Comparison of ENCODE assay signal across 17 cellular contexts in the genomic region with DNA sequence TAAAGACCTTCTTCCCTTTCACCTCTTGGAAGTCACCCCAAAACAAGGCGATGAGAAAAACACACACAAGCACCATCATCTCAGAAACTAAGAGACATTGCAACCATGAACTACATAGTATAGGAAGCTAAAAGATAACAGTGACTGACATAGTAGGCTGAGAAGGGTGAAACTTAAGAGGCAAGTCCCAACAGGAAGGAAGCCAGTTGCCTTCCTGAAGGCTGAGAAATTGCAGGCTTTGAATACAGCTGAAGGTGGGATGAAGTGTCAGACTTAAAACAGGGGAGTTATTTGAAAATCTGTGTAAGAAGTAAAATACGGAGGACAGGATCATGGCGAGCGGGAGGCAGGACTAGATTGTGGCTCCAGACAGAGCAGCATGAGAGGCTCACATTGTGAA. TPM values are rescaled to one million over a fixed set of nuclear protein-coding genes. Genes with fewer than 3 reads are reported as not detected.
DNase-seq lines count a peak whose midpoint lies in the region; ATAC-seq and TF ChIP-seq lines count a peak whose summit lies in the region.
"Had no signal": no experiment of that assay in that cellular context is flagged by ENCODE, and none has a peak within 500 bp of the region (broad histone marks: within the 10 kb centered on the region; RNA-seq: fewer than 3 reads in every experiment).

No MANE protein-coding gene starts in this region.

- H3K9me3 ChIP-seq in WERI-Rb-1 (ENCODE audit: severe bottlenecking) = peaks cover 14% of the 10 kb centered on the region
- H3K9me3 ChIP-seq in neutrophil = no peaks in the 10 kb centered on the region

- peaks cover 0 to 10% of the 10 kb centered on the region in 2 experiments for H3K4me1 ChIP-seq in neutrophil (ENCODE audit: control insufficient read depth in 1 of 2, insufficient read depth in 1 of 2, low read depth in 1 of 2, low read length in 1 of 2)

- no peak overlapping the region for H3K4me3 Mint-ChIP-seq in activated naive CD4-positive, alpha-beta T cell treated with anti-CD3 and anti-CD28 coated beads for 36 hours
- H3K4me3 Mint-ChIP-seq: B cell; CD4-positive, alpha-beta T cell; HFFc6 had no signal

- H3K27ac Mint-ChIP-seq in activated naive CD4-positive, alpha-beta T cell treated with anti-CD3 and anti-CD28 coated beads for 36 hours = no peak overlapping the region
- H3K27ac Mint-ChIP-seq: B cell; CD4-positive, alpha-beta T cell; HFFc6 had no signal

- DNase-seq in HPDE6-E6E7 (ENCODE audit: extremely low spot score) (peak; percentile 49), WERI-Rb-1 (no peak), OCI-M2 (lab: John Stamatoyannopoulos, UW; ENCODE audit: unreplicated experiment) (no peak), NCI-H446 (lab: John Stamatoyannopoulos, UW) (no peak)
- DNase-seq in activated naive CD4-positive, alpha-beta T cell treated with anti-CD3 and anti-CD28 coated beads for 36 hours = no peak
- DNase-seq: CD4-positive, alpha-beta T cell; HFFc6; NCI-H187 treated with DMSO at 0.1 percent for 48 hours; NCI-H2171; SJCRH30 had no signal

- peaks cover 56% of the 10 kb centered on the region for H3K36me3 Mint-ChIP-seq in activated naive CD4-positive, alpha-beta T cell treated with anti-CD3 and anti-CD28 coated beads for 36 hours (ENCODE audit: low read depth)

- H3K27ac ChIP-seq in WERI-Rb-1 = peak overlapping the region; percentile 62
- peak overlapping the region; percentile 25 for H3K27ac ChIP-seq in neutrophil
- H3K27ac ChIP-seq: KMS-11, SJCRH30 had no signal

- CTCF ChIA-PET in activated naive CD4-positive, alpha-beta T cell treated with anti-CD3 and anti-CD28 coated beads for 36 hours (lab: Charles Lee) = interaction anchor here (1.5 kb wide), 1 partner anchor 106 kb away, joined by 3 read pairs; no protein-coding TSS in a partner anchor

- H3K27me3 Mint-ChIP-seq in activated naive CD4-positive, alpha-beta T cell treated with anti-CD3 and anti-CD28 coated beads for 36 hours (ENCODE audit: low read depth) = peaks cover 14% of the 10 kb centered on the region
- H3K27me3 Mint-ChIP-seq: CD4-positive, alpha-beta T cell had no signal

- peak; percentile 77 for ATAC-seq in esophagus mucosa

- H3K27me3 ChIP-seq in WERI-Rb-1 (ENCODE audit: insufficient read depth, low read depth, severe bottlenecking) (no peaks in the 10 kb centered on the region), neutrophil (no peaks in the 10 kb centered on the region)
- H3K27me3 ChIP-seq: SJCRH30 had no signal

- no peak overlapping the region for H3K4me3 ChIP-seq in WERI-Rb-1 (ENCODE audit: low read depth, low read length)
- H3K4me3 ChIP-seq in neutrophil (ENCODE audit: low read depth in 1 of 2, low read length in 1 of 2) = no peak overlapping the region
- H3K4me3 ChIP-seq: SJCRH30 had no signal

- no peak for TF ChIP-seq CTCF in WERI-Rb-1 (IDR thresholded peaks at IDR 0.05; ENCODE audit: low read depth, low read length)
- TF ChIP-seq CTCF in neutrophil (IDR thresholded peaks at IDR 0.05) = no peak

- intact Hi-C loops in activated naive CD4-positive, alpha-beta T cell treated with anti-CD3 and anti-CD28 coated beads for 36 hours (cut with micrococcal nuclease) = no loop called here

- no peaks in the 10 kb centered on the region for H3K4me1 Mint-ChIP-seq in activated naive CD4-positive, alpha-beta T cell treated with anti-CD3 and anti-CD28 coated beads for 36 hours (ENCODE audit: low read depth)
- H3K4me1 Mint-ChIP-seq: B cell had no signal

- H3K36me3 ChIP-seq in WERI-Rb-1 (peaks cover 37% of the 10 kb centered on the region), neutrophil (peaks cover 39% of the 10 kb centered on the region)
- H3K36me3 ChIP-seq: SJCRH30 had no signal

- peaks cover 17% of the 10 kb centered on the region for H3K9me3 Mint-ChIP-seq in activated naive CD4-positive, alpha-beta T cell treated with anti-CD3 and anti-CD28 coated beads for 36 hours

RNA-seq across cellular contexts. Expression of a gene that starts 27.8 kb away (rescaled TPM):
- total RNA-seq in esophagus mucosa = 0.92 TPM
- total RNA-seq in activated naive CD4-positive, alpha-beta T cell treated with anti-CD3 and anti-CD28 coated beads for 36 hours = 10 to 100 TPM; 25.2 TPM
- total RNA-seq: H4, SJCRH30 had no signal

RNA-seq across cellular contexts. Expression of a gene that starts 55.7 kb away (rescaled TPM):
- total RNA-seq in esophagus mucosa = 0.32 TPM
- 1 to 10 TPM in 1 of 2 experiments, under 1 TPM in 1; 0.95 to 1.1 TPM for total RNA-seq in activated naive CD4-positive, alpha-beta T cell treated with anti-CD3 and anti-CD28 coated beads for 36 hours
- total RNA-seq: B cell, Daoy, H4, HepG2, SJCRH30 had no signal

Comparison
In these comparisons a context has a peak if more than half of its experiments do, and no peak if none do; other contexts are left out.
1. RNA of a gene that starts 27.8 kb away (total RNA-seq): 25.2 TPM in activated naive CD4-positive, alpha-beta T cell treated with anti-CD3 and anti-CD28 coated beads for 36 hours; 0.92 TPM in esophagus mucosa (single experiment); every median in the first group is over 10 times any median in the second.